ENCODE assay signal across 22 cellular contexts in the genomic region with DNA sequence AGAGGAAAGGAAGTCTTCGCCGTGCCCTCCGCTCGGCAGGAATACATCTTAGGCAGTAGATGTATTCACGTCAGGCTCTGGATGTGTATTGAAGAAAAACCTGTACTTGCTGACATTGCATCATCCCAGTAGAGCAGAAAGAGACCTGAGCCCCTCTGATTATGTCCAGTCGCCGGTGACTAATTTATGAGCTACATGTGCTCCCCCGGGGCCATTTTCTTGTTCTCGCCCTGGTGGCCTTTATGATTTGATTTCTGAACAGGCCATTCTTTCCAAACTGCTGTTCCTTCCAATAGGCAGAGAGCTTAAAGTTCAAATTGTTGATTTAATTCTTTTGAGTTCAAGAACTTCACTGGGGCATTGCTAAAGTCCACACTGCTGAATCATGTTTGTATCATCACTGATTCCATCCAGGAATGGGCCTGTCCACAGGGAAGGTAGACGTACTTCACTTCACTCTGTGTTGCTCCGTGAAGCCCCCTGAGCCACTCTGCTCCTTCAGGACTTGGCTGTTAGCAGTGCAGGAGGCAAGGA.
DNase-seq lines count a peak whose midpoint lies in the region; ATAC-seq and TF ChIP-seq lines count a peak whose summit lies in the region.
"Had no signal": no experiment of that assay in that cellular context is flagged by ENCODE, and none has a peak within 500 bp of the region (broad histone marks: within the 10 kb centered on the region; RNA-seq: fewer than 3 reads in every experiment).

No MANE protein-coding gene starts in this region.

- H3K36me3 ChIP-seq in sigmoid colon, result no peaks in the 10 kb centered on the region
- H3K36me3 ChIP-seq in mucosa of descending colon (ENCODE audit: low read depth), result no peaks in the 10 kb centered on the region

- TF ChIP-seq CTCF in sigmoid colon (IDR thresholded peaks at IDR 0.05) (no peak), mucosa of descending colon (IDR thresholded peaks at IDR 0.05) (no peak)

- no peaks in the 10 kb centered on the region for H3K27me3 ChIP-seq in sigmoid colon

- H3K4me3 ChIP-seq in sigmoid colon, result no peak overlapping the region
- H3K4me3 ChIP-seq in mucosa of descending colon, result no peak overlapping the region

- no peak for TF ChIP-seq EP300 in sigmoid colon (IDR thresholded peaks at IDR 0.05)

- TF ChIP-seq POLR2A in sigmoid colon (IDR thresholded peaks at IDR 0.05), result no peak

- 95 to 97% methylated on average over 11 of the region's 11 CpGs for WGBS in sigmoid colon, 2 donors

- H3K9me3 ChIP-seq in sigmoid colon, result no peaks in the 10 kb centered on the region
- no peaks in the 10 kb centered on the region for H3K9me3 ChIP-seq in mucosa of descending colon

- peaks cover 0 to 69% (median 54%) of the 10 kb centered on the region in 4 donors for H3K4me1 ChIP-seq in sigmoid colon
- H3K4me1 ChIP-seq in mucosa of descending colon (ENCODE audit: low read depth), result no peaks in the 10 kb centered on the region

- DNase-seq in ELR (ENCODE audit: low read depth) (peak; percentile 44), amniotic epithelial cell (ENCODE audit: low read depth) (peak; percentile 74), kidney tubule cell (ENCODE audit: low spot score) (peak; percentile 36), sigmoid colon (no peak), mucosa of gallbladder (ENCODE audit: low spot score) (no peak), NCI-H1436 treated with DMSO at 0.1 percent for 48 hours (lab: John Stamatoyannopoulos, UW) (no peak), mucosa of descending colon (no peak)
- DNase-seq: activated B cell treated with CpG ODN at 0.5 μM for 24 hours; activated CD4-positive, alpha-beta memory T cell treated with anti-CD3 and anti-CD28 coated beads, Interleukin-2, amount 10 ng/mL, durations not matched to agents 7 days and 5 days; activated T-cell treated with anti-CD3 and anti-CD28 coated beads, Interleukin-2, amount 50 U/mL, for 4 hours; CD8-positive, alpha-beta memory T cell; DND-41; head of caudate nucleus; immature natural killer cell; natural killer cell; NCI-H1105; NCI-H2171; NCI-H748 treated with DMSO at 0.1 percent for 48 hours; stimulated activated naive CD8-positive, alpha-beta T cell treated with anti-CD3 and anti-CD28 coated beads, Interleukin-15, Interleukin-2, amounts not matched to agents 100 U/mL and 50 U/mL, for 24 hours; T-helper 2 cell had no signal

- peak overlapping the region in 3 of 4 donors; percentile 23 to 66 (median 58) for H3K27ac ChIP-seq in sigmoid colon
- H3K27ac ChIP-seq: KMS-11 had no signal

- intact Hi-C loops in sigmoid colon (cut with DNase I), result no loop called here
- intact Hi-C loops in mucosa of descending colon (cut with DNase I, micrococcal nuclease), result no loop called here

- ATAC-seq in mucosa of descending colon (no peak), GM21526 (IDR thresholded peaks at IDR 0.05; ENCODE audit: low FRiP score, unreplicated experiment) (no peak)
- ATAC-seq: activated T-cell treated with anti-CD3 and anti-CD28 coated beads, Interleukin-2, amount 50 U/mL, for 4 hours; natural killer cell; stimulated activated naive CD8-positive, alpha-beta T cell treated with anti-CD3 and anti-CD28 coated beads, Interleukin-15, Interleukin-2, amounts not matched to agents 100 U/mL and 50 U/mL, for 24 hours had no signal

Comparison
In these comparisons a context has a peak if more than half of its experiments do, and no peak if none do; other contexts are left out.
1. DNase-seq: peak in ELR (single experiment), amniotic epithelial cell (single experiment) and kidney tubule cell (single experiment); none in sigmoid colon (single experiment), mucosa of gallbladder (single experiment), NCI-H1436 treated with DMSO at 0.1 percent for 48 hours (single experiment) and mucosa of descending colon (0 of 3).